8 cellular contexts compared by ENCODE assay signal in genomic region chr6:170292111-170292777, GRCh38. TPM values are rescaled to one million over a fixed set of nuclear protein-coding genes. Genes with fewer than 3 reads are reported as not detected.
A peak's percentile ranks its signal among the peaks of the same experiment; 100 is the strongest.
DNase-seq lines count a peak whose midpoint lies in the region; ATAC-seq and TF ChIP-seq lines count a peak whose summit lies in the region.

No MANE protein-coding gene starts in this region.

- TF ChIP-seq POLR2A in right lobe of liver (IDR thresholded peaks at IDR 0.05), result no peak
- no peak for TF ChIP-seq POLR2A in tibial nerve (IDR thresholded peaks at IDR 0.05)

- no peaks in the 10 kb centered on the region for H3K36me3 ChIP-seq in right lobe of liver
- H3K36me3 ChIP-seq in tibial nerve, result no peaks in the 10 kb centered on the region

- H3K4me3 Mint-ChIP-seq in activated T-cell treated with anti-CD3 and anti-CD28 coated beads, Interleukin-2, amount 50 U/mL, for 24 hours, result peak overlapping the region; percentile 72
- peak overlapping the region; percentile 90 for H3K4me3 Mint-ChIP-seq in activated naive CD8-positive, alpha-beta T cell treated with anti-CD3 and anti-CD28 coated beads, Interleukin-2, amount 10 ng/mL, durations not matched to agents 7 days and 5 days

- no peaks in the 10 kb centered on the region for H3K36me3 Mint-ChIP-seq in activated T-cell treated with anti-CD3 and anti-CD28 coated beads, Interleukin-2, amount 50 U/mL, for 24 hours (ENCODE audit: low read depth)
- peaks cover 6% of the 10 kb centered on the region for H3K36me3 Mint-ChIP-seq in activated naive CD8-positive, alpha-beta T cell treated with anti-CD3 and anti-CD28 coated beads, Interleukin-2, amount 10 ng/mL, durations not matched to agents 7 days and 5 days

- TF ChIP-seq CTCF in right lobe of liver (IDR thresholded peaks at IDR 0.05), result no peak
- TF ChIP-seq CTCF in tibial nerve (IDR thresholded peaks at IDR 0.05), result no peak

- POLR2A ChIA-PET in activated naive CD8-positive, alpha-beta T cell treated with anti-CD3 and anti-CD28 coated beads, Interleukin-2, amount 10 ng/mL, durations not matched to agents 7 days and 5 days (lab: Charles Lee), result interaction anchor here (0.8 to 5.1 kb wide), 6 partner anchors 13 to 342 kb away, joined by 3 to 35 read pairs (median 4); no protein-coding TSS in a partner anchor

- H3K27ac Mint-ChIP-seq in activated T-cell treated with anti-CD3 and anti-CD28 coated beads, Interleukin-2, amount 50 U/mL, for 24 hours, result no peak overlapping the region
- peak overlapping the region; percentile 84 for H3K27ac Mint-ChIP-seq in activated naive CD8-positive, alpha-beta T cell treated with anti-CD3 and anti-CD28 coated beads, Interleukin-2, amount 10 ng/mL, durations not matched to agents 7 days and 5 days

- H3K4me1 Mint-ChIP-seq in activated T-cell treated with anti-CD3 and anti-CD28 coated beads, Interleukin-2, amount 50 U/mL, for 24 hours (ENCODE audit: low read depth), result peaks cover 50% of the 10 kb centered on the region
- H3K4me1 Mint-ChIP-seq in activated naive CD8-positive, alpha-beta T cell treated with anti-CD3 and anti-CD28 coated beads, Interleukin-2, amount 10 ng/mL, durations not matched to agents 7 days and 5 days, result peaks cover 31% of the 10 kb centered on the region

- TF ChIP-seq EP300 in tibial nerve (IDR thresholded peaks at IDR 0.05), result no peak

- intact Hi-C loops in right lobe of liver (cut with DNase I), result no loop called here

- H3K9me3 Mint-ChIP-seq in activated T-cell treated with anti-CD3 and anti-CD28 coated beads, Interleukin-2, amount 50 U/mL, for 24 hours, result no peaks in the 10 kb centered on the region
- H3K9me3 Mint-ChIP-seq in activated naive CD8-positive, alpha-beta T cell treated with anti-CD3 and anti-CD28 coated beads, Interleukin-2, amount 10 ng/mL, durations not matched to agents 7 days and 5 days, result no peaks in the 10 kb centered on the region

- DNase-seq in activated T-cell treated with anti-CD3 and anti-CD28 coated beads, Interleukin-2, amount 50 U/mL, for 24 hours, result peak; percentile 38
- no peak for DNase-seq in activated T-cell treated with anti-CD3 and anti-CD28 coated beads, Interleukin-2, amount 50 U/mL, for 1 hour
- no peak for DNase-seq in activated naive CD8-positive, alpha-beta T cell treated with anti-CD3 and anti-CD28 coated beads, Interleukin-2, amount 10 ng/mL, durations not matched to agents 7 days and 5 days
- DNase-seq in right lobe of liver (no peak), tibial nerve (ENCODE audit: low spot score in 2 of 2) (no peak), iPS-NIHi11 (ENCODE audit: low spot score) (no peak), NCI-H2171 (lab: John Stamatoyannopoulos, UW) (no peak), Kasumi-1 (lab: John Stamatoyannopoulos, UW) (no peak)

- WGBS in right lobe of liver (ENCODE audit: insufficient coverage, low coverage, low lambda C conversion rate, missing lambda C conversion rate), result 4% methylated on average over 17 of the region's 20 CpGs
- 14 to 16% methylated on average over 20 of the region's 20 CpGs for WGBS in tibial nerve, 2 donors

- peak overlapping the region; percentile 14 to 63 (median 40) for H3K4me3 ChIP-seq in right lobe of liver
- peak overlapping the region in 3 of 4 donors; percentile 59 to 88 (median 78) for H3K4me3 ChIP-seq in tibial nerve

- peaks cover 0 to 30% of the 10 kb centered on the region in 2 donors for H3K27me3 ChIP-seq in right lobe of liver
- peaks cover 6 to 88% of the 10 kb centered on the region in 2 donors for H3K27me3 ChIP-seq in tibial nerve

- H3K4me1 ChIP-seq in right lobe of liver (peaks cover 0 to 43% (median 9%) of the 10 kb centered on the region in 4 donors), tibial nerve (peaks cover 0 to 94% (median 62%) of the 10 kb centered on the region in 4 donors)

- H3K27ac ChIP-seq in right lobe of liver (no peak overlapping the region), tibial nerve (peak overlapping the region in 1 of 4 donors; percentile 71)

- ATAC-seq in activated naive CD8-positive, alpha-beta T cell treated with anti-CD3 and anti-CD28 coated beads, Interleukin-2, amount 10 ng/mL, durations not matched to agents 7 days and 5 days (ENCODE audit: low read depth), result no peak
- no peak for ATAC-seq in right lobe of liver

- H3K27me3 Mint-ChIP-seq in activated T-cell treated with anti-CD3 and anti-CD28 coated beads, Interleukin-2, amount 50 U/mL, for 24 hours, result peaks cover 74% of the 10 kb centered on the region
- H3K27me3 Mint-ChIP-seq in activated naive CD8-positive, alpha-beta T cell treated with anti-CD3 and anti-CD28 coated beads, Interleukin-2, amount 10 ng/mL, durations not matched to agents 7 days and 5 days, result peaks cover 43% of the 10 kb centered on the region

- H3K9me3 ChIP-seq in right lobe of liver, result no peaks in the 10 kb centered on the region
- H3K9me3 ChIP-seq in tibial nerve, result no peaks in the 10 kb centered on the region

RNA-seq across cellular contexts. Expression of gene DLL1, which starts 1.4 kb away (rescaled TPM):
- total RNA-seq in activated naive CD8-positive, alpha-beta T cell treated with anti-CD3 and anti-CD28 coated beads, Interleukin-2, amount 10 ng/mL, durations not matched to agents 7 days and 5 days, result 10 to 100 TPM; 15.2 to 15.8 TPM
- total RNA-seq in right lobe of liver (1 to 10 TPM; 2.0 to 9.6 (median 3.4) TPM), tibial nerve (1 to 10 TPM; 3.3 to 7.9 (median 6.6) TPM)

RNA-seq across cellular contexts. Expression of gene FAM120B, which starts 14.3 kb away (rescaled TPM):
- 10 to 100 TPM; 34.9 to 35.8 TPM for total RNA-seq in activated naive CD8-positive, alpha-beta T cell treated with anti-CD3 and anti-CD28 coated beads, Interleukin-2, amount 10 ng/mL, durations not matched to agents 7 days and 5 days
- 10 to 100 TPM in 5 of 6 experiments, 1 to 10 TPM in 1; 9.5 to 15.7 (median 13.1) TPM for total RNA-seq in right lobe of liver
- total RNA-seq in tibial nerve, result 10 to 100 TPM; 26.0 to 35.4 (median 32.1) TPM
